Comparison of ENCODE assay signal across 18 cellular contexts in genomic region chr2:159188449-159188848, GRCh38.
DNase-seq lines count a peak whose midpoint lies in the region; ATAC-seq, FAIRE-seq and TF ChIP-seq lines count a peak whose summit lies in the region.
"Had no signal": no experiment of that assay in that cellular context is flagged by ENCODE, and none has a peak within 500 bp of the region (broad histone marks: within the 10 kb centered on the region; RNA-seq: fewer than 3 reads in every experiment).

No MANE protein-coding gene starts in this region.

- H3K4me1 ChIP-seq in right lobe of liver = no peaks in the 10 kb centered on the region
- no peaks in the 10 kb centered on the region for H3K4me1 ChIP-seq in HepG2 (ENCODE audit: insufficient read depth, low read length)

- BruUV-seq in HepG2 (replicated peaks; lab: Mats Ljungman, UMichigan) = no TSS peak

- in situ Hi-C loops in HepG2 (cut with HindIII; ENCODE audit: extremely low pct_ligation_motif_present, low pct_unique_long_range_greater_than_20kb) = no loop called here

- TF ChIP-seq CTCF in right lobe of liver (IDR thresholded peaks at IDR 0.05) = no peak
- no peak for TF ChIP-seq CTCF in HepG2 (CRISPR knock-in tag; IDR thresholded peaks at IDR 0.05)

- H3K9ac ChIP-seq in HepG2 (ENCODE audit: insufficient read depth, low read depth, low read length) = no peak overlapping the region

- FAIRE-seq in HepG2 (lab: Jason Lieb, UNC) = no peak

- CTCF ChIA-PET in HepG2 (lab: Yijun Ruan, JAX; ENCODE audit: low intra/inter-chr PET ratio, low total read pairs) = no interaction called here

- TF ChIP-seq POLR2A in right lobe of liver (IDR thresholded peaks at IDR 0.05) (no peak), HepG2 (IDR thresholded peaks at IDR 0.05; ENCODE audit: insufficient read depth in 1 of 2, low read depth in 2 of 2, low read length in 2 of 2) (no peak)

- WGBS in right lobe of liver (ENCODE audit: insufficient coverage, low coverage, low lambda C conversion rate, missing lambda C conversion rate) = 75% methylated on average over 3 of the region's 4 CpGs
- WGBS in HepG2 (ENCODE audit: low lambda C conversion rate) = 95% methylated on average over 4 of the region's 4 CpGs

- intact Hi-C loops in right lobe of liver (cut with DNase I) (no loop called here), HepG2 (cut with micrococcal nuclease; ENCODE audit: unreplicated experiment) (no loop called here), head of caudate nucleus (cut with DNase I) (no loop called here)

- no peak for TF ChIP-seq EP300 in HepG2 (IDR thresholded peaks at IDR 0.05; ENCODE audit: low read depth in 2 of 2, low read length in 2 of 2)
- TF ChIP-seq EP300 in HepG2 (CRISPR knock-in tag; IDR thresholded peaks at IDR 0.05; ENCODE audit: borderline replicate concordance) = no peak

- peaks cover 0 to 13% (median 0%) of the 10 kb centered on the region in 4 donors for H3K36me3 ChIP-seq in right lobe of liver
- peaks cover 0 to 2% of the 10 kb centered on the region in 2 experiments; a peak in 2 of 5 replicates for H3K36me3 ChIP-seq in HepG2 (replicated peaks in 1 of 2; ENCODE audit: control insufficient read depth in 1 of 2, insufficient read depth in 2 of 2, low read length in 2 of 2)

- no peak for TF ChIP-seq RAD21 in HepG2 (CRISPR knock-in tag; IDR thresholded peaks at IDR 0.05)

- POLR2A ChIA-PET in HepG2 (lab: Yijun Ruan, JAX) = no interaction called here

- no peaks in the 10 kb centered on the region for H3K79me2 ChIP-seq in HepG2 (ENCODE audit: insufficient read depth, low read length)

- DNase-seq in right lobe of liver = no peak
- DNase-seq in HepG2 (ENCODE audit: low spot score) = no peak
- no peak for DNase-seq in left lobe of liver (ENCODE audit: low spot score)
- DNase-seq in pulmonary artery endothelial cell (ENCODE audit: low read depth, low spot score) = peak; percentile 60
- DNase-seq in head of caudate nucleus = no peak
- DNase-seq in activated CD8-positive, alpha-beta memory T cell treated with anti-CD3 and anti-CD28 coated beads, Interleukin-2, amount 50 U/mL, for 4 hours = no peak
- DNase-seq in NCI-H1694 (lab: John Stamatoyannopoulos, UW) = no peak
- DNase-seq in HK-2 (ENCODE audit: unreplicated experiment) = no peak
- DNase-seq: CD8-positive, alpha-beta memory T cell; DMS79 treated with DMSO at 0.1 percent for 48 hours; GOT3; Karpas-422; MG63; NCI-H1092; NCI-H146; NCI-H2107; NCI-H2227 treated with DMSO at 0.1 percent for 48 hours; NCI-H524 had no signal

- no peak overlapping the region for H3K4me2 ChIP-seq in HepG2 (ENCODE audit: low read depth, low read length)

- H3K27ac ChIP-seq in right lobe of liver = no peak overlapping the region
- H3K27ac ChIP-seq in HepG2 (ENCODE audit: extremely low read length, insufficient read depth, low read length) = no peak overlapping the region

- no peak overlapping the region for H3K4me3 ChIP-seq in right lobe of liver
- H3K4me3 ChIP-seq in HepG2 (replicated peaks in 1 of 3; ENCODE audit: insufficient read depth in 1 of 3, low read depth in 2 of 3, low read length in 3 of 3) = no peak overlapping the region
- H3K4me3 ChIP-seq: MG63 had no signal

- no peaks in the 10 kb centered on the region for H3K27me3 ChIP-seq in right lobe of liver
- H3K27me3 ChIP-seq in HepG2 (ENCODE audit: control insufficient read depth in 1 of 2, insufficient read depth in 2 of 2, low read length in 2 of 2) = no peaks in the 10 kb centered on the region
- H3K27me3 ChIP-seq: MG63 had no signal

- H3K9me3 ChIP-seq in right lobe of liver (no peaks in the 10 kb centered on the region), HepG2 (ENCODE audit: low read length) (no peaks in the 10 kb centered on the region)
- H3K9me3 ChIP-seq: MG63 had no signal

- H2AFZ ChIP-seq in HepG2 (ENCODE audit: low read length) = no peak overlapping the region

- no peaks in the 10 kb centered on the region for H4K20me1 ChIP-seq in HepG2 (ENCODE audit: insufficient read depth, low read length)

- ATAC-seq in right lobe of liver (peak; percentile 32 to 75 (median 62)), HepG2 (no peak), left lobe of liver (peak; percentile 40)

TF ChIP-seq in HepG2, 621 proteins besides CTCF, POLR2A, EP300 and RAD21:
- TF ChIP-seq RARA (CRISPR knock-in tag; IDR thresholded peaks at IDR 0.05) (no peak), KDM5B (CRISPR knock-in tag; IDR thresholded peaks at IDR 0.05; ENCODE audit: borderline replicate concordance) (no peak), AKAP8 (CRISPR knock-in tag; IDR thresholded peaks at IDR 0.05) (no peak), CENPT (CRISPR knock-in tag; IDR thresholded peaks at IDR 0.05; ENCODE audit: low read depth) (no peak), AHDC1 (CRISPR knock-in tag; IDR thresholded peaks at IDR 0.05; ENCODE audit: borderline replicate concordance) (no peak), BCL6 (CRISPR knock-in tag; IDR thresholded peaks at IDR 0.05) (no peak), CHD4 (IDR thresholded peaks at IDR 0.05; ENCODE audit: borderline replicate concordance, low read length) (no peak), ZNF17 (CRISPR knock-in tag; IDR thresholded peaks at IDR 0.05) (no peak)
TF ChIP-seq in HepG2: peak in this region for 0.
